24 cellular contexts compared by ENCODE assay signal in genomic region chr11:18100926-18101656, GRCh38. TPM values are rescaled to one million over a fixed set of nuclear protein-coding genes. Genes with fewer than 3 reads are reported as not detected.
DNase-seq lines count a peak whose midpoint lies in the region; ATAC-seq, FAIRE-seq and TF ChIP-seq lines count a peak whose summit lies in the region.
"Had no signal": no experiment of that assay in that cellular context is flagged by ENCODE, and none has a peak within 500 bp of the region (broad histone marks: within the 10 kb centered on the region; RNA-seq: fewer than 3 reads in every experiment).

No MANE protein-coding gene starts in this region.

- H4K20me1 ChIP-seq in OCI-LY7 (ENCODE audit: insufficient read depth, low read length), result no peaks in the 10 kb centered on the region

- H3K9me2 ChIP-seq in OCI-LY7 (ENCODE audit: insufficient read depth, low read length), result no peaks in the 10 kb centered on the region

- ATAC-seq in activated naive CD4-positive, alpha-beta T cell treated with anti-CD3 and anti-CD28 coated beads, Interleukin-2, amount 50 U/mL, for 72 hours, result no peak
- ATAC-seq in memory B cell (ENCODE audit: low read depth), result peak; percentile 22
- ATAC-seq: gastroesophageal sphincter, left ventricle myocardium superior, T-cell had no signal

- H3K4me1 Mint-ChIP-seq in memory B cell, result peaks cover 19% of the 10 kb centered on the region

- no peak overlapping the region for H3K4me2 ChIP-seq in OCI-LY7 (ENCODE audit: low read length)
- H3K4me2 ChIP-seq: smooth muscle cell had no signal

- FAIRE-seq in GM12891 (lab: Jason Lieb, UNC), result peak; percentile 41
- FAIRE-seq: TTC549 had no signal

- CTCF ChIA-PET in OCI-LY7 (lab: Charles Lee; ENCODE audit: unreplicated experiment), result no interaction called here

- H3K79me2 ChIP-seq in OCI-LY7 (ENCODE audit: insufficient read depth, low read depth, low read length), result peaks cover 58% of the 10 kb centered on the region

- H3K9me3 ChIP-seq in OCI-LY7 (ENCODE audit: low read length), result no peaks in the 10 kb centered on the region
- H3K9me3 ChIP-seq: gastroesophageal sphincter, MG63, SJCRH30, transverse colon had no signal

- H3K27me3 Mint-ChIP-seq in memory B cell, result no peaks in the 10 kb centered on the region
- H3K27me3 Mint-ChIP-seq: T-cell had no signal

- peaks cover 30% of the 10 kb centered on the region for H3K4me1 ChIP-seq in OCI-LY7 (ENCODE audit: insufficient read depth, low read length, poor library complexity, severe bottlenecking)

- peaks cover 78% of the 10 kb centered on the region for H3K36me3 ChIP-seq in OCI-LY7 (ENCODE audit: insufficient read depth, low read length)

- no peak for TF ChIP-seq CTCF in OCI-LY7 (conservative IDR thresholded peaks at IDR 0.05; ENCODE audit: low read length)

- TF ChIP-seq POLR2A in GM12891 (IDR thresholded peaks at IDR 0.05; ENCODE audit: low read depth, low read length), result no peak

- no peak overlapping the region for H2AFZ ChIP-seq in OCI-LY7 (ENCODE audit: low read length)

- no peaks in the 10 kb centered on the region for H3K9me3 Mint-ChIP-seq in activated naive CD4-positive, alpha-beta T cell treated with anti-CD3 and anti-CD28 coated beads, Interleukin-2, amount 50 U/mL, for 72 hours
- H3K9me3 Mint-ChIP-seq in memory B cell, result no peaks in the 10 kb centered on the region
- H3K9me3 Mint-ChIP-seq: nephron, T-cell had no signal

- H3K27ac Mint-ChIP-seq in activated naive CD4-positive, alpha-beta T cell treated with anti-CD3 and anti-CD28 coated beads, Interleukin-2, amount 50 U/mL, for 72 hours, result peak overlapping the region; percentile 51 to 77
- H3K27ac Mint-ChIP-seq in memory B cell, result peak overlapping the region; percentile 86
- H3K27ac Mint-ChIP-seq: nephron, T-cell had no signal

- no TSS peak for BruUV-seq in OCI-LY7 (replicated peaks; lab: Mats Ljungman, UMichigan)

- no peak for DNase-seq in activated naive CD4-positive, alpha-beta T cell treated with anti-CD3 and anti-CD28 coated beads, Interleukin-2, amount 50 U/mL, for 72 hours (ENCODE audit: low spot score in 2 of 2)
- no peak for DNase-seq in activated naive CD4-positive, alpha-beta T cell treated with anti-CD3 and anti-CD28 coated beads, Interleukin-2, amount 50 U/mL, for 16 hours
- DNase-seq in GM12891 (ENCODE audit: insufficient read length, low spot score) (no peak), OCI-LY7 (ENCODE audit: low spot score) (peak; percentile 9), memory B cell (ENCODE audit: low spot score in 2 of 2) (no peak), LoVo (ENCODE audit: low spot score) (no peak), NCI-H345 treated with DMSO at 0.1 percent for 48 hours (lab: John Stamatoyannopoulos, UW; ENCODE audit: unreplicated experiment) (no peak), midbrain (lab: John Stamatoyannopoulos, UW) (no peak)
- DNase-seq: activated effector memory CD4-positive, alpha-beta T cell treated with Interleukin-2 at 50 U/mL for 16 hours; anterior cingulate cortex; islet precursor cell; left ventricle myocardium superior; MG63; NCI-H1436 treated with DMSO at 0.1 percent for 48 hours; NCI-H524; SJCRH30; T-cell; transverse colon had no signal

- peaks cover 12 to 30% of the 10 kb centered on the region in 2 donors for H3K36me3 Mint-ChIP-seq in activated naive CD4-positive, alpha-beta T cell treated with anti-CD3 and anti-CD28 coated beads, Interleukin-2, amount 50 U/mL, for 72 hours
- peaks cover 29% of the 10 kb centered on the region for H3K36me3 Mint-ChIP-seq in memory B cell

- H3K4me3 ChIP-seq in OCI-LY7 (ENCODE audit: low read depth, low read length, poor library complexity, severe bottlenecking), result no peak overlapping the region
- H3K4me3 ChIP-seq: gastroesophageal sphincter, MG63, SJCRH30, smooth muscle cell, transverse colon had no signal

- intact Hi-C loops in OCI-LY7 (cut with micrococcal nuclease; ENCODE audit: unreplicated experiment), result no loop called here

- POLR2A ChIA-PET in OCI-LY7 (lab: Charles Lee), result no interaction called here

- no peak overlapping the region for H3K27ac ChIP-seq in OCI-LY7 (ENCODE audit: low read depth, low read length, poor library complexity, severe bottlenecking)
- H3K27ac ChIP-seq: gastroesophageal sphincter, SJCRH30, transverse colon had no signal

- H3K4me3 Mint-ChIP-seq in memory B cell, result no peak overlapping the region
- H3K4me3 Mint-ChIP-seq: T-cell had no signal

TF ChIP-seq in GM12891, 5 proteins besides CTCF, POLR2A, EP300 and RAD21:
- TF ChIP-seq SPI1 (IDR thresholded peaks at IDR 0.05; ENCODE audit: low read depth, low read length) (0 out of 2 replicates have a peak, but pooled peaks have one; percentile 12), POU2F2 (IDR thresholded peaks at IDR 0.05; ENCODE audit: low read depth, low read length) (no peak), POLR2AphosphoS5 (IDR thresholded peaks at IDR 0.05; ENCODE audit: low read depth, low read length) (no peak), TAF1 (IDR thresholded peaks at IDR 0.05; ENCODE audit: low read depth, low read length) (no peak), PAX5 (IDR thresholded peaks at IDR 0.05; ENCODE audit: insufficient read depth, low read length, severe bottlenecking) (no peak)
TF ChIP-seq in GM12891: peak in this region for 1.

RNA-seq across cellular contexts. Expression of gene SAAL1, which starts 4.8 kb away (rescaled TPM):
- 10 to 100 TPM; 22.0 to 33.9 TPM for total RNA-seq in activated naive CD4-positive, alpha-beta T cell treated with anti-CD3 and anti-CD28 coated beads, Interleukin-2, amount 50 U/mL, for 72 hours
- polyA plus RNA-seq in GM12891 (2012; ENCODE audit: low read depth, missing spikeins), result 16.3 TPM
- total RNA-seq in OCI-LY7 (2014; rRNA removed; shearing (Covaris generic)), result 32.2 and 40.0 TPM in 2 replicates
- 46.4 and 52.3 TPM in 2 replicates for total RNA-seq in OCI-LY7 (2022)

RNA-seq across cellular contexts. Expression of gene MRGPRX3, which starts 31.3 kb away (rescaled TPM):
- total RNA-seq in activated naive CD4-positive, alpha-beta T cell treated with anti-CD3 and anti-CD28 coated beads, Interleukin-2, amount 50 U/mL, for 72 hours, result not detected
- polyA plus RNA-seq in GM12891 (2012; ENCODE audit: low read depth, missing spikeins), result not detected
- total RNA-seq in OCI-LY7 (2014; rRNA removed; shearing (Covaris generic)), result not detected in 2 replicates
- not detected in 2 replicates for total RNA-seq in OCI-LY7 (2022)
- total RNA-seq: left ventricle myocardium superior, osteocyte, SJCRH30, smooth muscle cell, T-cell, transverse colon had no signal
- polyA plus RNA-seq: AG04450, smooth muscle cell had no signal

RNA-seq across cellular contexts. Expression of gene TPH1, which starts 55.0 kb away (rescaled TPM):
- under 1 TPM; 0.05 to 0.43 TPM for total RNA-seq in activated naive CD4-positive, alpha-beta T cell treated with anti-CD3 and anti-CD28 coated beads, Interleukin-2, amount 50 U/mL, for 72 hours
- 0.05 TPM for polyA plus RNA-seq in GM12891 (2012; ENCODE audit: low read depth, missing spikeins)
- total RNA-seq in OCI-LY7 (2014; rRNA removed; shearing (Covaris generic)), result 0.19 and 0.44 TPM in 2 replicates
- 0.23 and 0.39 TPM in 2 replicates for total RNA-seq in OCI-LY7 (2022)
- total RNA-seq: left ventricle myocardium superior had no signal
- polyA plus RNA-seq: smooth muscle cell had no signal
